7 cellular contexts compared by ENCODE assay signal in genomic region chr11:94974178-94974577, GRCh38. TPM values are rescaled to one million over a fixed set of nuclear protein-coding genes. Genes with fewer than 3 reads are reported as not detected.
DNase-seq lines count a peak whose midpoint lies in the region; ATAC-seq, FAIRE-seq and TF ChIP-seq lines count a peak whose summit lies in the region.

No MANE protein-coding gene starts in this region.

- no peaks in the 10 kb centered on the region for H3K27me3 Mint-ChIP-seq in activated naive CD8-positive, alpha-beta T cell

- FAIRE-seq in kidney (lab: Jason Lieb, UNC) = no peak

- H3K4me1 Mint-ChIP-seq in activated naive CD8-positive, alpha-beta T cell (ENCODE audit: low read depth) = peaks cover 16% of the 10 kb centered on the region

- H3K4me3 Mint-ChIP-seq in activated naive CD8-positive, alpha-beta T cell = peak overlapping the region; percentile 100

- H3K9me3 Mint-ChIP-seq in activated naive CD8-positive, alpha-beta T cell (ENCODE audit: low read depth) = no peaks in the 10 kb centered on the region

- TF ChIP-seq POLR2A in suprapubic skin (IDR thresholded peaks at IDR 0.05) = no peak

- H3K9me3 ChIP-seq in HUES48 (ENCODE audit: control insufficient read depth, insufficient read depth, low read length) = no peaks in the 10 kb centered on the region
- H3K9me3 ChIP-seq in kidney (ENCODE audit: control insufficient read depth in 1 of 2, low read length in 2 of 2) = no peaks in the 10 kb centered on the region
- no peaks in the 10 kb centered on the region for H3K9me3 ChIP-seq in suprapubic skin

- DNase-seq in kidney (no peak), suprapubic skin (ENCODE audit: low spot score in 2 of 2) (no peak), superior temporal gyrus (ENCODE audit: extremely low spot score) (no peak), NCI-H2227 treated with DMSO at 0.1 percent for 48 hours (lab: John Stamatoyannopoulos, UW) (no peak), left colon (no peak)

- ATAC-seq in left colon = no peak

- peak overlapping the region; percentile 97 for H3K27ac Mint-ChIP-seq in activated naive CD8-positive, alpha-beta T cell

- H3K36me3 Mint-ChIP-seq in activated naive CD8-positive, alpha-beta T cell = peaks cover 8% of the 10 kb centered on the region

- H3K27ac ChIP-seq in HUES48 (ENCODE audit: low read depth, low read length) = peak overlapping the region; percentile 87
- no peak overlapping the region for H3K27ac ChIP-seq in kidney (ENCODE audit: low read depth in 2 of 2, low read length in 2 of 2)
- H3K27ac ChIP-seq in suprapubic skin = no peak overlapping the region

- no peaks in the 10 kb centered on the region for H3K27me3 ChIP-seq in HUES48 (ENCODE audit: control insufficient read depth, insufficient read depth, low read length)
- H3K27me3 ChIP-seq in suprapubic skin = no peaks in the 10 kb centered on the region

- TF ChIP-seq CTCF in kidney (IDR thresholded peaks at IDR 0.05; ENCODE audit: borderline replicate concordance, extremely low read depth, insufficient read depth) (no peak), suprapubic skin (IDR thresholded peaks at IDR 0.05) (no peak)

- intact Hi-C loops in kidney (cut with DNase I) = no loop called here
- intact Hi-C loops in left colon (cut with DNase I, micrococcal nuclease) = loop anchor here in 1 of 2 donors (10.0 kb wide), 1 partner anchor 171 kb away; no protein-coding TSS in a partner anchor

- peak overlapping the region; percentile 89 for H3K9ac ChIP-seq in HUES48 (ENCODE audit: low read depth, low read length)
- H3K9ac ChIP-seq in kidney (ENCODE audit: low read length in 2 of 2) = peak overlapping the region in 1 of 2 donors; percentile 93

- no peak for TF ChIP-seq EP300 in suprapubic skin (IDR thresholded peaks at IDR 0.05)

- H3K4me1 ChIP-seq in HUES48 (ENCODE audit: control insufficient read depth, insufficient read depth, low read length) (peaks cover 4% of the 10 kb centered on the region; the same call in 1 of the 2 replicates), kidney (ENCODE audit: control insufficient read depth in 1 of 2, insufficient read depth in 1 of 2, low read depth in 1 of 2, low read length in 2 of 2) (peaks cover 6% of the 10 kb centered on the region in 2 donors), suprapubic skin (peaks cover 22% of the 10 kb centered on the region)

- H3K4me3 ChIP-seq in HUES48 (ENCODE audit: low read depth, low read length) (peak overlapping the region; percentile 100), kidney (ENCODE audit: low read length in 2 of 2) (peak overlapping the region; percentile 90 to 98), suprapubic skin (peak overlapping the region; percentile 88)

- H3K36me3 ChIP-seq in HUES48 (ENCODE audit: control insufficient read depth, insufficient read depth, low read length) (peaks cover 32% of the 10 kb centered on the region), kidney (ENCODE audit: control insufficient read depth in 1 of 2, insufficient read depth in 2 of 2, low read length in 2 of 2) (peaks cover 21 to 22% of the 10 kb centered on the region in 2 donors), suprapubic skin (peaks cover 25% of the 10 kb centered on the region)

- whole genome bisulfite sequencing in suprapubic skin = 53% methylated on average over 6 of the region's 6 CpGs

RNA-seq across cellular contexts. Expression of gene KDM4D, which starts 0.7 kb away (rescaled TPM):
- 0.94 TPM for total RNA-seq in kidney
- polyA plus RNA-seq in kidney (ENCODE audit: insufficient read depth, low read depth, low replicate concordance) = 0.54 TPM
- total RNA-seq in suprapubic skin = 1 to 10 TPM in 3 of 4 donors, under 1 TPM in 1; 0.49 to 2.8 (median 1.3) TPM
- total RNA-seq in left colon = under 1 TPM; 0.25 to 0.55 TPM

RNA-seq across cellular contexts. Expression of gene CWC15, which starts 0.8 kb away (rescaled TPM):
- 61.7 TPM for total RNA-seq in kidney
- 87.5 TPM for polyA plus RNA-seq in kidney (ENCODE audit: insufficient read depth, low read depth, low replicate concordance)
- 10 to 100 TPM; 30.5 to 60.7 (median 35.1) TPM for total RNA-seq in suprapubic skin
- total RNA-seq in left colon = 10 to 100 TPM; 44.0 to 44.3 TPM

RNA-seq across cellular contexts. Expression of gene KDM4E, which starts 50.9 kb away (rescaled TPM):
- not detected for total RNA-seq in kidney
- not detected for polyA plus RNA-seq in kidney (ENCODE audit: insufficient read depth, low read depth, low replicate concordance)
- total RNA-seq in suprapubic skin = not detected
- total RNA-seq in left colon = not detected
